Comparison of ENCODE assay signal across 30 cellular contexts in genomic region chr3:10277115-10277625, GRCh38. TPM values are rescaled to one million over a fixed set of nuclear protein-coding genes. Genes with fewer than 3 reads are reported as not detected.
DNase-seq lines count a peak whose midpoint lies in the region; ATAC-seq and TF ChIP-seq lines count a peak whose summit lies in the region.
"Had no signal": no experiment of that assay in that cellular context is flagged by ENCODE, and none has a peak within 500 bp of the region (broad histone marks: within the 10 kb centered on the region; RNA-seq: fewer than 3 reads in every experiment).

No MANE protein-coding gene starts in this region.

- no peak overlapping the region for H3K4me3 ChIP-seq in CD4-positive, alpha-beta memory T cell (ENCODE audit: low read length in 2 of 2)
- no peak overlapping the region for H3K4me3 ChIP-seq in spleen
- H3K4me3 ChIP-seq: breast epithelium, colonic mucosa, skin epidermis, suprapubic skin, upper lobe of right lung had no signal

- TF ChIP-seq CTCF in spleen (IDR thresholded peaks at IDR 0.05 in 8 of 11, conservative IDR thresholded peaks at IDR 0.05 in 3 of 11) (no peak), GM10248 (IDR thresholded peaks at IDR 0.05; ENCODE audit: control extremely low read depth, extremely low read depth, low read depth, missing control alignments) (no peak)

- TF ChIP-seq POLR2A in spleen (IDR thresholded peaks at IDR 0.05), result no peak

- H3K27me3 ChIP-seq in CD4-positive, alpha-beta memory T cell (ENCODE audit: insufficient read depth, low read length), result no peaks in the 10 kb centered on the region
- H3K27me3 ChIP-seq in spleen (replicated peaks in 1 of 7), result no peaks in the 10 kb centered on the region
- H3K27me3 ChIP-seq: breast epithelium, colonic mucosa, suprapubic skin, upper lobe of right lung had no signal

- peak overlapping the region; percentile 35 for H3K27ac Mint-ChIP-seq in activated naive CD4-positive, alpha-beta T cell treated with anti-CD3 and anti-CD28 coated beads, Interleukin-2, amount 50 U/mL, for 24 hours
- H3K27ac Mint-ChIP-seq in activated naive CD4-positive, alpha-beta T cell treated with anti-CD3 and anti-CD28 coated beads, Interleukin-2, amount 10 ng/mL, durations not matched to agents 7 days and 5 days, result no peak overlapping the region
- peak overlapping the region in 6 of 7 donors; percentile 24 to 69 (median 54) for H3K27ac Mint-ChIP-seq in CD4-positive, alpha-beta memory T cell
- peak overlapping the region; percentile 50 to 83 for H3K27ac Mint-ChIP-seq in effector memory CD8-positive, alpha-beta T cell
- H3K27ac Mint-ChIP-seq: activated CD4-positive, alpha-beta T cell treated with anti-CD3 and anti-CD28 coated beads, Interleukin-2, amount 10 ng/mL, durations not matched to agents 7 days and 5 days; HFFc6 had no signal

- H3K4me3 Mint-ChIP-seq in activated naive CD4-positive, alpha-beta T cell treated with anti-CD3 and anti-CD28 coated beads, Interleukin-2, amount 50 U/mL, for 24 hours, result no peak overlapping the region
- H3K4me3 Mint-ChIP-seq in activated naive CD4-positive, alpha-beta T cell treated with anti-CD3 and anti-CD28 coated beads, Interleukin-2, amount 10 ng/mL, durations not matched to agents 7 days and 5 days, result no peak overlapping the region
- peak overlapping the region in 1 of 8 donors; percentile 7 for H3K4me3 Mint-ChIP-seq in CD4-positive, alpha-beta memory T cell
- no peak overlapping the region for H3K4me3 Mint-ChIP-seq in effector memory CD8-positive, alpha-beta T cell
- H3K4me3 Mint-ChIP-seq: activated CD4-positive, alpha-beta T cell treated with anti-CD3 and anti-CD28 coated beads, Interleukin-2, amount 10 ng/mL, durations not matched to agents 7 days and 5 days; HFFc6 had no signal

- H3K27ac ChIP-seq in CD4-positive, alpha-beta memory T cell (ENCODE audit: low read depth, low read length), result no peak overlapping the region
- no peak overlapping the region for H3K27ac ChIP-seq in spleen
- H3K27ac ChIP-seq: breast epithelium, C4-2B, colonic mucosa, suprapubic skin, upper lobe of right lung had no signal

- peaks cover 34% of the 10 kb centered on the region for H3K4me1 ChIP-seq in CD4-positive, alpha-beta memory T cell (ENCODE audit: insufficient read depth, low read length)
- H3K4me1 ChIP-seq in spleen, result peaks cover 20 to 33% (median 25%) of the 10 kb centered on the region in 6 donors
- H3K4me1 ChIP-seq: colonic mucosa had no signal

- CTCF ChIA-PET in activated naive CD4-positive, alpha-beta T cell treated with anti-CD3 and anti-CD28 coated beads, Interleukin-2, amount 10 ng/mL, durations not matched to agents 7 days and 5 days (lab: Charles Lee), result interaction anchor here (0.7 kb wide), 1 partner anchor 184 kb away, joined by 3 read pairs; no protein-coding TSS in a partner anchor
- CTCF ChIA-PET in CD4-positive, alpha-beta memory T cell (lab: Charles Lee; ENCODE audit: partially characterized antibody), result interaction anchor here (3.2 kb wide), 1 partner anchor 13 kb away, joined by 16 read pairs; no protein-coding TSS in a partner anchor
- CTCF ChIA-PET in GM10248 (lab: Yijun Ruan, JAX), result interaction anchor here (2.3 kb wide), 1 partner anchor 10 kb away, joined by 7 read pairs; no protein-coding TSS in a partner anchor

- H3K9me3 ChIP-seq in CD4-positive, alpha-beta memory T cell (ENCODE audit: control insufficient read depth in 1 of 2, low read length in 2 of 2), result no peaks in the 10 kb centered on the region
- no peaks in the 10 kb centered on the region for H3K9me3 ChIP-seq in spleen
- H3K9me3 ChIP-seq: breast epithelium, colonic mucosa, suprapubic skin, upper lobe of right lung had no signal

- peaks cover 4% of the 10 kb centered on the region for H3K36me3 Mint-ChIP-seq in activated naive CD4-positive, alpha-beta T cell treated with anti-CD3 and anti-CD28 coated beads, Interleukin-2, amount 50 U/mL, for 24 hours
- H3K36me3 Mint-ChIP-seq in activated naive CD4-positive, alpha-beta T cell treated with anti-CD3 and anti-CD28 coated beads, Interleukin-2, amount 10 ng/mL, durations not matched to agents 7 days and 5 days, result peaks cover 61% of the 10 kb centered on the region
- peaks cover 31 to 74% of the 10 kb centered on the region in 2 donors for H3K36me3 Mint-ChIP-seq in CD4-positive, alpha-beta memory T cell
- peaks cover 73% of the 10 kb centered on the region for H3K36me3 Mint-ChIP-seq in effector memory CD8-positive, alpha-beta T cell (ENCODE audit: insufficient read depth)

- H3K36me3 ChIP-seq in CD4-positive, alpha-beta memory T cell (ENCODE audit: insufficient read depth, low read length), result peaks cover 52% of the 10 kb centered on the region
- peaks cover 0 to 100% (median 62%) of the 10 kb centered on the region in 6 donors for H3K36me3 ChIP-seq in spleen
- H3K36me3 ChIP-seq: breast epithelium, colonic mucosa had no signal

- H3K9me3 Mint-ChIP-seq in activated naive CD4-positive, alpha-beta T cell treated with anti-CD3 and anti-CD28 coated beads, Interleukin-2, amount 50 U/mL, for 24 hours, result no peaks in the 10 kb centered on the region
- H3K9me3 Mint-ChIP-seq in activated naive CD4-positive, alpha-beta T cell treated with anti-CD3 and anti-CD28 coated beads, Interleukin-2, amount 10 ng/mL, durations not matched to agents 7 days and 5 days, result no peaks in the 10 kb centered on the region
- no peaks in the 10 kb centered on the region for H3K9me3 Mint-ChIP-seq in CD4-positive, alpha-beta memory T cell
- H3K9me3 Mint-ChIP-seq in effector memory CD8-positive, alpha-beta T cell, result no peaks in the 10 kb centered on the region
- H3K9me3 Mint-ChIP-seq: activated CD4-positive, alpha-beta T cell treated with anti-CD3 and anti-CD28 coated beads, Interleukin-2, amount 10 ng/mL, durations not matched to agents 7 days and 5 days; HFFc6 had no signal

- H3K4me1 Mint-ChIP-seq in activated naive CD4-positive, alpha-beta T cell treated with anti-CD3 and anti-CD28 coated beads, Interleukin-2, amount 50 U/mL, for 24 hours, result peaks cover 45% of the 10 kb centered on the region
- peaks cover 34% of the 10 kb centered on the region for H3K4me1 Mint-ChIP-seq in activated naive CD4-positive, alpha-beta T cell treated with anti-CD3 and anti-CD28 coated beads, Interleukin-2, amount 10 ng/mL, durations not matched to agents 7 days and 5 days
- H3K4me1 Mint-ChIP-seq in CD4-positive, alpha-beta memory T cell, result peaks cover 26 to 44% (median 33%) of the 10 kb centered on the region in 4 donors
- peaks cover 26 to 33% of the 10 kb centered on the region in 2 donors for H3K4me1 Mint-ChIP-seq in effector memory CD8-positive, alpha-beta T cell (ENCODE audit: low read depth in 2 of 2)

- intact Hi-C loops in CD4-positive, alpha-beta memory T cell (cut with micrococcal nuclease), result no loop called here
- intact Hi-C loops in spleen (cut with DNase I; ENCODE audit: low total_unique reads), result no loop called here

- no peaks in the 10 kb centered on the region for H3K27me3 Mint-ChIP-seq in activated naive CD4-positive, alpha-beta T cell treated with anti-CD3 and anti-CD28 coated beads, Interleukin-2, amount 50 U/mL, for 24 hours
- H3K27me3 Mint-ChIP-seq in activated naive CD4-positive, alpha-beta T cell treated with anti-CD3 and anti-CD28 coated beads, Interleukin-2, amount 10 ng/mL, durations not matched to agents 7 days and 5 days, result no peaks in the 10 kb centered on the region
- no peaks in the 10 kb centered on the region for H3K27me3 Mint-ChIP-seq in CD4-positive, alpha-beta memory T cell
- H3K27me3 Mint-ChIP-seq in effector memory CD8-positive, alpha-beta T cell, result no peaks in the 10 kb centered on the region
- H3K27me3 Mint-ChIP-seq: activated CD4-positive, alpha-beta T cell treated with anti-CD3 and anti-CD28 coated beads, Interleukin-2, amount 10 ng/mL, durations not matched to agents 7 days and 5 days had no signal

- no peak for ATAC-seq in effector memory CD8-positive, alpha-beta T cell (replicated peaks)
- ATAC-seq in GM21390 (IDR thresholded peaks at IDR 0.05; ENCODE audit: unreplicated experiment), result no peak
- ATAC-seq: left colon, upper lobe of right lung had no signal

- POLR2A ChIA-PET in CD4-positive, alpha-beta memory T cell (lab: Charles Lee; ENCODE audit: partially characterized antibody), result no interaction called here
- POLR2A ChIA-PET in GM10248 (lab: Yijun Ruan, JAX), result no interaction called here

- WGBS in spleen, 5 donors, result 82 to 89% (median 87%) methylated on average over 3 of the region's 3 CpGs

- no peak for DNase-seq in activated naive CD4-positive, alpha-beta T cell treated with anti-CD3 and anti-CD28 coated beads, Interleukin-2, amount 10 ng/mL, durations not matched to agents 7 days and 5 days
- DNase-seq in CD4-positive, alpha-beta memory T cell, result no peak
- no peak for DNase-seq in effector memory CD8-positive, alpha-beta T cell
- DNase-seq in spleen (peak; percentile 45), AG20443 (ENCODE audit: low spot score) (no peak), GM10248 (ENCODE audit: extremely low spot score) (no peak)
- DNase-seq: activated CD4-positive, alpha-beta T cell treated with anti-CD3 and anti-CD28 coated beads, Interleukin-2, amount 10 ng/mL, durations not matched to agents 7 days and 5 days; activated CD8-positive, alpha-beta memory T cell treated with anti-CD3 and anti-CD28 coated beads, Interleukin-2, amount 50 U/mL, for 48 hours; colonic mucosa; effector memory CD4-positive, alpha-beta T cell; GOT3; HFFc6; KG1; left colon; mesendoderm; MM.1S; NCI-H1417; NCI-H2081; NCI-H2227 treated with DMSO at 0.1 percent for 48 hours; NCI-H526 treated with DMSO at 0.1 percent for 48 hours; SHP77; stimulated activated CD4-positive, alpha-beta T cell treated with anti-CD3 and anti-CD28 coated beads, Interleukin-1b, Interleukin-23, amount 100 ng/mL, for 48 hours; upper lobe of right lung had no signal

RNA-seq across cellular contexts. Expression of gene GHRL, which starts 15.6 kb away (rescaled TPM):
- total RNA-seq in CD4-positive, alpha-beta memory T cell, result 1 to 10 TPM in 1 of 2 experiments, not detected in 1; 1.1 TPM
- polyA plus RNA-seq in CD4-positive, alpha-beta memory T cell, result under 1 TPM in 1 of 2 donors, not detected in 1; 0.75 TPM
- 1 to 10 TPM; 1.1 to 8.0 (median 3.8) TPM for total RNA-seq in spleen
- polyA plus RNA-seq in spleen, result 1 to 10 TPM; 3.6 to 6.6 (median 5.0) TPM
- total RNA-seq: fibroblast of villous mesenchyme had no signal

RNA-seq across cellular contexts. Expression of gene TATDN2, which starts 28.9 kb away (rescaled TPM):
- total RNA-seq in CD4-positive, alpha-beta memory T cell, result 10 to 100 TPM; 76.1 to 79.3 TPM
- 10 to 100 TPM in 1 of 2 donors, 1 to 10 TPM in 1; 8.4 to 20.1 TPM for polyA plus RNA-seq in CD4-positive, alpha-beta memory T cell
- total RNA-seq in spleen, result 10 to 100 TPM; 32.8 to 56.1 (median 48.6) TPM
- 10 to 100 TPM; 15.4 to 20.4 (median 16.2) TPM for polyA plus RNA-seq in spleen

RNA-seq across cellular contexts. Expression of gene SEC13, which starts 43.7 kb away (rescaled TPM):
- 10 to 100 TPM; 64.1 to 67.9 TPM for total RNA-seq in CD4-positive, alpha-beta memory T cell
- polyA plus RNA-seq in CD4-positive, alpha-beta memory T cell, result 100 to 1,000 TPM; 131 to 155 TPM
- total RNA-seq in spleen, result 100 to 1,000 TPM in 1 of 7 donors, 10 to 100 TPM in 6; 61.6 to 115 (median 71.2) TPM
- 10 to 100 TPM; 52.1 to 78.7 (median 68.0) TPM for polyA plus RNA-seq in spleen
